In genomic region chr4:8419222-8420041, GRCh38 we compare ENCODE assay signal across 9 cellular contexts. TPM values are rescaled to one million over a fixed set of nuclear protein-coding genes. Genes with fewer than 3 reads are reported as not detected.
DNase-seq lines count a peak whose midpoint lies in the region; ATAC-seq and TF ChIP-seq lines count a peak whose summit lies in the region.
"Had no signal": no experiment of that assay in that cellular context is flagged by ENCODE, and none has a peak within 500 bp of the region (broad histone marks: within the 10 kb centered on the region; RNA-seq: fewer than 3 reads in every experiment).

No MANE protein-coding gene starts in this region.

- no peak overlapping the region for H3K4me3 ChIP-seq in left lung
- H3K4me3 ChIP-seq: dorsolateral prefrontal cortex had no signal

- DNase-seq in activated CD4-positive, alpha-beta T cell treated with anti-CD3 and anti-CD28 coated beads, Interleukin-2, amount 50 U/mL, for 4 hours, result peak; percentile 8 to 23
- DNase-seq in left lung (no peak), 8988T (no peak), NCI-H2196 treated with DMSO at 0.1 percent for 48 hours (lab: John Stamatoyannopoulos, UW; ENCODE audit: unreplicated experiment) (no peak), endothelial cell (ENCODE audit: low spot score) (no peak)

- H3K4me3 Mint-ChIP-seq in endothelial cell (ENCODE audit: unreplicated experiment), result no peak overlapping the region

- peaks cover 0 to 25% of the 10 kb centered on the region in 2 donors for H3K36me3 ChIP-seq in left lung

- H3K27me3 ChIP-seq in left lung, result no peaks in the 10 kb centered on the region
- H3K27me3 ChIP-seq: dorsolateral prefrontal cortex had no signal

- peak overlapping the region in 1 of 2 donors; percentile 54 for H3K27ac ChIP-seq in left lung
- H3K27ac ChIP-seq: dorsolateral prefrontal cortex had no signal

- H3K9me3 ChIP-seq in left lung, result no peaks in the 10 kb centered on the region

- ATAC-seq in GM18511 (IDR thresholded peaks at IDR 0.05; ENCODE audit: unreplicated experiment) (peak; percentile 96), HG02678 (IDR thresholded peaks at IDR 0.05; ENCODE audit: unreplicated experiment) (peak; percentile 83), left lung (peak; percentile 88), SK-N-SH treated with all-trans-retinoic acid at 6 μM for 48 hours (no peak)

- TF ChIP-seq CTCF in left lung (IDR thresholded peaks at IDR 0.05) (no peak), endothelial cell (IDR thresholded peaks at IDR 0.05; ENCODE audit: unreplicated experiment) (no peak)

- no peaks in the 10 kb centered on the region for H3K9me3 Mint-ChIP-seq in endothelial cell (ENCODE audit: unreplicated experiment)

- intact Hi-C loops in left lung (cut with DNase I), result no loop called here

- no peak overlapping the region for H3K27ac Mint-ChIP-seq in endothelial cell (ENCODE audit: unreplicated experiment)

- H3K27me3 Mint-ChIP-seq in endothelial cell (ENCODE audit: unreplicated experiment), result no peaks in the 10 kb centered on the region

- H3K4me1 ChIP-seq in left lung, result peaks cover 0 to 17% of the 10 kb centered on the region in 2 donors

- peaks cover 11% of the 10 kb centered on the region for H3K36me3 Mint-ChIP-seq in endothelial cell (ENCODE audit: low read depth, unreplicated experiment)

- H3K4me1 Mint-ChIP-seq in endothelial cell (ENCODE audit: unreplicated experiment), result no peaks in the 10 kb centered on the region

TF ChIP-seq in SK-N-SH treated with all-trans-retinoic acid at 6 μM for 48 hours, 23 proteins besides CTCF, POLR2A, EP300 and RAD21:
- TF ChIP-seq ZFP3 (CRISPR knock-in tag; IDR thresholded peaks at IDR 0.05), result no peak
- TF ChIP-seq ARNTL (CRISPR knock-in tag; IDR thresholded peaks at IDR 0.05; ENCODE audit: borderline replicate concordance, low read depth), result no peak
- TF ChIP-seq ZNF565 (CRISPR knock-in tag; conservative IDR thresholded peaks at IDR 0.05; ENCODE audit: low read depth), result no peak
- TF ChIP-seq ZFP30 (CRISPR knock-in tag; IDR thresholded peaks at IDR 0.05), result no peak
- no peak for TF ChIP-seq GLIS3 (CRISPR knock-in tag; IDR thresholded peaks at IDR 0.05)
- no peak for TF ChIP-seq BACH2 (CRISPR knock-in tag; IDR thresholded peaks at IDR 0.05; ENCODE audit: borderline replicate concordance)
- TF ChIP-seq ZC3H10 (CRISPR knock-in tag; IDR thresholded peaks at IDR 0.05), result no peak
- no peak for TF ChIP-seq PATZ1 (CRISPR knock-in tag; IDR thresholded peaks at IDR 0.05; ENCODE audit: borderline replicate concordance)
- no peak for TF ChIP-seq CSRNP3 (CRISPR knock-in tag; IDR thresholded peaks at IDR 0.05)

RNA-seq across cellular contexts. Expression of gene ACOX3, which starts 21.1 kb away (rescaled TPM):
- total RNA-seq in left lung (10 to 100 TPM; 22.5 to 31.7 TPM), endothelial cell (ENCODE audit: unreplicated experiment) (44.1 TPM)

RNA-seq across cellular contexts. Expression of gene TRMT44, which starts 21.1 kb away (rescaled TPM):
- 10 to 100 TPM; 15.0 to 18.7 TPM for total RNA-seq in left lung
- total RNA-seq in endothelial cell (ENCODE audit: unreplicated experiment), result 38.5 TPM

Comparison
In these comparisons a context has a peak if more than half of its experiments do, and no peak if none do; other contexts are left out.
1. DNase-seq: peak in activated CD4-positive, alpha-beta T cell treated with anti-CD3 and anti-CD28 coated beads, Interleukin-2, amount 50 U/mL, for 4 hours (2 of 2); none in left lung (0 of 2), 8988T (single experiment), NCI-H2196 treated with DMSO at 0.1 percent for 48 hours (single experiment) and endothelial cell (single experiment).